ENCODE assay signal across 25 cellular contexts in genomic region chr4:158833602-158834001, GRCh38.
"Had no signal": no experiment of that assay in that cellular context is flagged by ENCODE, and none has a peak within 500 bp of the region (broad histone marks: within the 10 kb centered on the region; RNA-seq: fewer than 3 reads in every experiment).

No MANE protein-coding gene starts in this region.

- ATAC-seq: K562, Panc1, T-helper 17 cell had no signal

- H3K27ac Mint-ChIP-seq: activated B cell treated with CpG ODN at 0.5 μM for 24 hours; activated CD4-positive, alpha-beta memory T cell treated with anti-CD3 and anti-CD28 coated beads, Interleukin-2, amount 10 ng/mL, durations not matched to agents 7 days and 5 days; activated CD4-positive, alpha-beta T cell treated with anti-CD3 and anti-CD28 coated beads, Interleukin-2, amount 10 ng/mL, durations not matched to agents 24 days and 14 days; T-helper 17 cell had no signal

- H3K27ac ChIP-seq: SJSA1 had no signal

- DNase-seq: activated B cell treated with CpG ODN at 0.5 μM for 24 hours; activated CD4-positive, alpha-beta memory T cell treated with anti-CD3 and anti-CD28 coated beads, Interleukin-2, amount 10 ng/mL, durations not matched to agents 7 days and 5 days; activated CD4-positive, alpha-beta T cell treated with anti-CD3 and anti-CD28 coated beads for 1 hour; activated CD4-positive, alpha-beta T cell treated with anti-CD3 and anti-CD28 coated beads, Interleukin-2, amount 10 ng/mL, durations not matched to agents 24 days and 14 days; activated naive CD4-positive, alpha-beta T cell treated with anti-CD3 and anti-CD28 coated beads, Interleukin-2, amount 50 U/mL, for 16 hours; activated T-cell treated with anti-CD3 and anti-CD28 coated beads for 4 hours; aorta; Karpas-422; MM.1S; NCI-H1105; NCI-H1436; NCI-H1694 treated with DMSO at 0.1 percent for 48 hours; NCI-H2029 treated with DMSO at 0.1 percent for 48 hours; NCI-H345; NCI-H510A treated with DMSO at 0.1 percent for 48 hours; NCI-H69; NK-92 treated with Interleukin-12 subunit alpha and Interleukin-12 subunit beta, amount 100 ng/mL, for 24 hours; OCI-M1; RPMI8226; SHP77; T-helper 17 cell; T-helper 9 cell had no signal

- H3K9me3 ChIP-seq: SJSA1 had no signal

- H3K27me3 ChIP-seq: SJSA1 had no signal

- H3K4me3 ChIP-seq: K562, SJSA1 had no signal

- H3K9me3 Mint-ChIP-seq: activated B cell treated with CpG ODN at 0.5 μM for 24 hours; activated CD4-positive, alpha-beta memory T cell treated with anti-CD3 and anti-CD28 coated beads, Interleukin-2, amount 10 ng/mL, durations not matched to agents 7 days and 5 days; activated CD4-positive, alpha-beta T cell treated with anti-CD3 and anti-CD28 coated beads, Interleukin-2, amount 10 ng/mL, durations not matched to agents 24 days and 14 days had no signal
